Comparison of ENCODE assay signal across 23 cellular contexts in the genomic region with DNA sequence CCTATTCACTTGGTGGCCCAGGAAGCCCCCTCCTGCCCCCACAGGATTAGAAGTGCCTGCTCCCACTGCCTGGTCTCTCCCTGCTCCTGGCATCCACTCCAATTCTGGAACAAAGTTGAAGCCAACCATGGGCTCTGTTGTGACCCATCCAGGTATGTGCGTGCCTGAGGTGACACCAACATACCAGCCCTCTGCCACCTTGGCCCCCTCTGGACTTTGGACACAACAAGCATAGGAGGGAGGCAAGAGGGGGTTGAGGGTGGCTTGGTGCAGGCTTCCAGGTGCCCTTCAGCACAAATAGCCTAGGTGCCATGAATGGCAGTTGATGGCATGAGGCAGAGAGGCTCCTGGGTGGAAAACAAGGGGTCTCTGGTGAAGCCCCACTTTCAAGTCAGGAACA.
DNase-seq lines count a peak whose midpoint lies in the region; ATAC-seq and TF ChIP-seq lines count a peak whose summit lies in the region.
"Had no signal": no experiment of that assay in that cellular context is flagged by ENCODE, and none has a peak within 500 bp of the region (broad histone marks: within the 10 kb centered on the region; RNA-seq: fewer than 3 reads in every experiment).

No MANE protein-coding gene starts in this region.

- intact Hi-C loops in Right ventricle myocardium inferior (cut with DNase I) (no loop called here), heart right ventricle (cut with DNase I) (no loop called here), upper lobe of right lung (cut with DNase I) (no loop called here)

- no peaks in the 10 kb centered on the region for H3K79me2 ChIP-seq in osteoblast (ENCODE audit: insufficient read depth, low read length)

- H3K4me3 ChIP-seq in heart right ventricle (no peak overlapping the region), BE2C (ENCODE audit: low read depth, low read length) (no peak overlapping the region), osteoblast (ENCODE audit: insufficient read depth, low read length) (no peak overlapping the region), upper lobe of right lung (no peak overlapping the region)
- H3K4me3 ChIP-seq: A549, BLaER1, GM12878 had no signal

- no peak overlapping the region for H3K4me2 ChIP-seq in osteoblast (ENCODE audit: insufficient read depth, low read length)
- H3K4me2 ChIP-seq: A549, BLaER1 had no signal

- H3K4me1 ChIP-seq in heart right ventricle (no peaks in the 10 kb centered on the region), BE2C (no peaks in the 10 kb centered on the region), osteoblast (ENCODE audit: insufficient read depth, low read length) (no peaks in the 10 kb centered on the region), upper lobe of right lung (no peaks in the 10 kb centered on the region)
- H3K4me1 ChIP-seq: A549, BLaER1 had no signal

- H3K9me3 ChIP-seq in heart right ventricle, result peaks cover 0 to 6% (median 0%) of the 10 kb centered on the region in 11 donors
- no peaks in the 10 kb centered on the region; the same call in 1 of the 2 replicates for H3K9me3 ChIP-seq in BE2C
- H3K9me3 ChIP-seq in osteoblast (ENCODE audit: low read depth, low read length), result peaks cover 7% of the 10 kb centered on the region
- no peaks in the 10 kb centered on the region for H3K9me3 ChIP-seq in upper lobe of right lung
- H3K9me3 ChIP-seq: A549, BLaER1 had no signal

- H3K36me3 ChIP-seq in heart right ventricle (no peaks in the 10 kb centered on the region), BE2C (no peaks in the 10 kb centered on the region), osteoblast (ENCODE audit: insufficient read depth, low read length) (no peaks in the 10 kb centered on the region), upper lobe of right lung (no peaks in the 10 kb centered on the region)
- H3K36me3 ChIP-seq: BLaER1 had no signal

- DNase-seq in Right ventricle myocardium inferior (ENCODE audit: missing footprints), result peak; percentile 61
- no peak for DNase-seq in heart right ventricle
- peak; percentile 3 for DNase-seq in BE2C
- peak; percentile 17 for DNase-seq in osteoblast (ENCODE audit: insufficient read length, low spot score, missing footprints)
- DNase-seq in upper lobe of right lung, result no peak
- DNase-seq in kidney glomerular epithelial cell (lab: John Stamatoyannopoulos, UW), result no peak
- DNase-seq: AML-193; C1 segment of cervical spinal cord; CD4-positive, CD25-positive, alpha-beta regulatory T cell; CD8-positive, alpha-beta memory T cell; COR-L47; DMS 273 treated with DMSO at 0.1 percent for 48 hours; DMS153; DMS53; DMS79; DND-41; EL; GDM1 had no signal

- TF ChIP-seq CTCF in heart right ventricle (IDR thresholded peaks at IDR 0.05) (no peak), BE2C (IDR thresholded peaks at IDR 0.05; ENCODE audit: low read depth, low read length) (no peak), osteoblast (IDR thresholded peaks at IDR 0.05; ENCODE audit: extremely low read depth, low read depth, low read length) (no peak), upper lobe of right lung (IDR thresholded peaks at IDR 0.05) (no peak)

- no peaks in the 10 kb centered on the region for H3K27me3 ChIP-seq in heart right ventricle
- H3K27me3 ChIP-seq in BE2C, result no peaks in the 10 kb centered on the region
- H3K27me3 ChIP-seq in osteoblast (ENCODE audit: insufficient read depth, low read length), result no peaks in the 10 kb centered on the region
- H3K27me3 ChIP-seq in upper lobe of right lung, result no peaks in the 10 kb centered on the region
- H3K27me3 ChIP-seq: BLaER1 had no signal

- 83 to 96% methylated on average over 1 of the region's 1 CpG for WGBS in heart right ventricle, 2 donors

- H2AFZ ChIP-seq in osteoblast (ENCODE audit: low read length), result no peak overlapping the region

- H3K27ac ChIP-seq in heart right ventricle (no peak overlapping the region), osteoblast (ENCODE audit: low read depth, low read length) (no peak overlapping the region), upper lobe of right lung (no peak overlapping the region)
- H3K27ac ChIP-seq: 22Rv1, A549, BLaER1 had no signal

- ATAC-seq in Right ventricle myocardium inferior (no peak), heart right ventricle (no peak), upper lobe of right lung (peak; percentile 16), GM19455 (IDR thresholded peaks at IDR 0.05; ENCODE audit: unreplicated experiment) (no peak)
- ATAC-seq: A549, GM12878 had no signal

- no peaks in the 10 kb centered on the region for H4K20me1 ChIP-seq in osteoblast (ENCODE audit: insufficient read depth, low read length)
- H4K20me1 ChIP-seq: BLaER1 had no signal

Comparison
In these comparisons a context has a peak if more than half of its experiments do, and no peak if none do; other contexts are left out.
1. DNase-seq: peak in Right ventricle myocardium inferior (single experiment), BE2C (single experiment) and osteoblast (single experiment); none in heart right ventricle (0 of 2), upper lobe of right lung (single experiment) and kidney glomerular epithelial cell (single experiment).